In genomic region chr7:45921381-45921698, GRCh38 we compare ENCODE assay signal across 9 cellular contexts. TPM values are rescaled to one million over a fixed set of nuclear protein-coding genes. Genes with fewer than 3 reads are reported as not detected.
DNase-seq lines count a peak whose midpoint lies in the region; ATAC-seq and TF ChIP-seq lines count a peak whose summit lies in the region.
"Had no signal": no experiment of that assay in that cellular context is flagged by ENCODE, and none has a peak within 500 bp of the region (broad histone marks: within the 10 kb centered on the region; RNA-seq: fewer than 3 reads in every experiment).

No MANE protein-coding gene starts in this region.

- no peak for TF ChIP-seq CTCF in epithelial cell of proximal tubule (conservative IDR thresholded peaks at IDR 0.05; ENCODE audit: low read depth, low read length)

- no peak for ATAC-seq in GM18873 (IDR thresholded peaks at IDR 0.05; ENCODE audit: low FRiP score, unreplicated experiment)

- peaks cover 19 to 27% (median 22%) of the 10 kb centered on the region in 10 experiments for H3K4me1 ChIP-seq in BLaER1 treated with 17β-estradiol and CSF1 and Interleukin-3, amounts not matched to agents 10 nM and 100 nM
- H3K4me1 ChIP-seq in neuron (ENCODE audit: insufficient read depth, low read length): peaks cover 10% of the 10 kb centered on the region

- CTCF ChIA-PET in HEK293T (lab: Yijun Ruan, JAX): interaction anchor here (0.6 to 2.9 kb wide), 4 partner anchors 32 to 1166 kb away, joined by 3 to 13 read pairs (median 8); no protein-coding TSS in a partner anchor

- peak overlapping the region; percentile 49 to 68 (median 59) for H3K4me3 ChIP-seq in BLaER1 treated with 17β-estradiol and CSF1 and Interleukin-3, amounts not matched to agents 10 nM and 100 nM
- peak overlapping the region; percentile 64 for H3K4me3 ChIP-seq in epithelial cell of proximal tubule (ENCODE audit: low read depth, low read length)
- H3K4me3 ChIP-seq in neuron (ENCODE audit: low read length): peak overlapping the region; percentile 65

- peaks cover 56 to 66% (median 59%) of the 10 kb centered on the region in 11 experiments for H3K27me3 ChIP-seq in BLaER1 treated with 17β-estradiol and CSF1 and Interleukin-3, amounts not matched to agents 10 nM and 100 nM
- H3K27me3 ChIP-seq in neuron (ENCODE audit: insufficient read depth, low read length): peaks cover 38% of the 10 kb centered on the region

- H3K36me3 ChIP-seq in BLaER1 treated with 17β-estradiol and CSF1 and Interleukin-3, amounts not matched to agents 10 nM and 100 nM: no peaks in the 10 kb centered on the region
- H3K36me3 ChIP-seq in neuron (ENCODE audit: insufficient read depth, low read length): no peaks in the 10 kb centered on the region

- no peak overlapping the region for H3K27ac ChIP-seq in BLaER1 treated with 17β-estradiol and CSF1 and Interleukin-3, amounts not matched to agents 10 nM and 100 nM

- peaks cover 0 to 10% (median 4%) of the 10 kb centered on the region in 11 experiments; a peak in 7 of 22 replicates for H3K9me3 ChIP-seq in BLaER1 treated with 17β-estradiol and CSF1 and Interleukin-3, amounts not matched to agents 10 nM and 100 nM (replicated peaks in 1 of 11)
- no peaks in the 10 kb centered on the region for H3K9me3 ChIP-seq in neuron (ENCODE audit: low read length)

- H3K4me2 ChIP-seq in BLaER1 treated with 17β-estradiol and CSF1 and Interleukin-3, amounts not matched to agents 10 nM and 100 nM: peak overlapping the region; percentile 83 to 94 (median 92)

- peaks cover 0 to 17% (median 0%) of the 10 kb centered on the region in 11 experiments; a peak in 6 of 22 replicates for H4K20me1 ChIP-seq in BLaER1 treated with 17β-estradiol and CSF1 and Interleukin-3, amounts not matched to agents 10 nM and 100 nM

- DNase-seq in NCI-H774 (lab: John Stamatoyannopoulos, UW): peak; percentile 49
- DNase-seq in epithelial cell of proximal tubule (ENCODE audit: low read depth): no peak
- no peak for DNase-seq in HEK293T (ENCODE audit: extremely low spot score)
- DNase-seq in ACHN: no peak
- DNase-seq in effector CD8-positive, alpha-beta T cell (lab: John Stamatoyannopoulos, UW): no peak
- DNase-seq: activated naive CD4-positive, alpha-beta T cell treated with anti-CD3 and anti-CD28 coated beads, Interleukin-2, amount 50 U/mL, for 16 hours had no signal

- no peak overlapping the region for H3K9ac ChIP-seq in BLaER1 treated with 17β-estradiol and CSF1 and Interleukin-3, amounts not matched to agents 10 nM and 100 nM

- H2AFZ ChIP-seq in neuron (ENCODE audit: low read depth, low read length): peak overlapping the region; percentile 93

- POLR2A ChIA-PET in HEK293T (lab: Yijun Ruan, JAX): no interaction called here

- in situ Hi-C loops in ACHN (cut with HindIII; ENCODE audit: low pct_ligation_motif_present, low pct_unique_long_range_greater_than_20kb, low sequenced_read_pairs): loop anchor here (10.0 kb wide), 1 partner anchor 433 kb away; no protein-coding TSS in a partner anchor

TF ChIP-seq in HEK293T, 16 proteins besides CTCF, POLR2A, EP300 and RAD21:
- TF ChIP-seq HDGF (IDR thresholded peaks at IDR 0.05; ENCODE audit: borderline replicate concordance) (no peak), NFRKB (IDR thresholded peaks at IDR 0.05) (no peak)

RNA-seq across cellular contexts. Expression of gene IGFBP3, which starts 0.3 kb away (rescaled TPM):
- 77.8 and 338 TPM in 2 replicates for total RNA-seq in epithelial cell of proximal tubule

RNA-seq across cellular contexts. Expression of gene IGFBP1, which starts 33.1 kb away (rescaled TPM):
- 4.6 and 16.5 TPM in 2 replicates for total RNA-seq in epithelial cell of proximal tubule

RNA-seq across cellular contexts. Expression of gene CCDC201, which starts 48.5 kb away (rescaled TPM):
- total RNA-seq in epithelial cell of proximal tubule: not detected in 2 replicates
